Comparison of ENCODE assay signal across 8 cellular contexts in genomic region chr14:58243790-58244555, GRCh38. TPM values are rescaled to one million over a fixed set of nuclear protein-coding genes. Genes with fewer than 3 reads are reported as not detected.
A peak's percentile ranks its signal among the peaks of the same experiment; 100 is the strongest.
DNase-seq lines count a peak whose midpoint lies in the region; ATAC-seq and TF ChIP-seq lines count a peak whose summit lies in the region.

No MANE protein-coding gene starts in this region.

- H3K4me1 ChIP-seq in sigmoid colon, result peaks cover 0 to 34% (median 26%) of the 10 kb centered on the region in 4 donors

- H3K27me3 Mint-ChIP-seq in activated naive CD4-positive, alpha-beta T cell treated with anti-CD3 and anti-CD28 coated beads for 36 hours (ENCODE audit: low read depth), result no peaks in the 10 kb centered on the region
- no peaks in the 10 kb centered on the region for H3K27me3 Mint-ChIP-seq in activated CD4-positive, alpha-beta memory T cell treated with anti-CD3 and anti-CD28 coated beads, Interleukin-2, amount 10 ng/mL, durations not matched to agents 7 days and 5 days

- H3K36me3 ChIP-seq in sigmoid colon, result peaks cover 0 to 15% (median 2%) of the 10 kb centered on the region in 4 donors

- H3K36me3 Mint-ChIP-seq in activated naive CD4-positive, alpha-beta T cell treated with anti-CD3 and anti-CD28 coated beads for 36 hours (ENCODE audit: low read depth), result peaks cover 22% of the 10 kb centered on the region
- peaks cover 24% of the 10 kb centered on the region for H3K36me3 Mint-ChIP-seq in activated CD4-positive, alpha-beta memory T cell treated with anti-CD3 and anti-CD28 coated beads, Interleukin-2, amount 10 ng/mL, durations not matched to agents 7 days and 5 days (ENCODE audit: low read depth)

- TF ChIP-seq CTCF in sigmoid colon (IDR thresholded peaks at IDR 0.05), result no peak

- no peak for TF ChIP-seq POLR2A in sigmoid colon (IDR thresholded peaks at IDR 0.05)

- no peak for TF ChIP-seq EP300 in sigmoid colon (IDR thresholded peaks at IDR 0.05)

- H3K4me3 ChIP-seq in sigmoid colon, result peak overlapping the region; percentile 59 to 89 (median 76)

- CTCF ChIA-PET in activated naive CD4-positive, alpha-beta T cell treated with anti-CD3 and anti-CD28 coated beads for 36 hours (lab: Charles Lee), result no interaction called here
- CTCF ChIA-PET in activated CD4-positive, alpha-beta memory T cell treated with anti-CD3 and anti-CD28 coated beads, Interleukin-2, amount 10 ng/mL, durations not matched to agents 7 days and 5 days (lab: Charles Lee), result interaction anchor here (1.0 to 1.8 kb wide), 2 partner anchors 54 to 183 kb away, joined by 3 to 6 read pairs; partner anchors contain the start of genes ARID4A, KIAA0586 and TIMM9

- no peaks in the 10 kb centered on the region for H3K9me3 Mint-ChIP-seq in activated naive CD4-positive, alpha-beta T cell treated with anti-CD3 and anti-CD28 coated beads for 36 hours
- no peaks in the 10 kb centered on the region for H3K9me3 Mint-ChIP-seq in activated CD4-positive, alpha-beta memory T cell treated with anti-CD3 and anti-CD28 coated beads, Interleukin-2, amount 10 ng/mL, durations not matched to agents 7 days and 5 days

- no peaks in the 10 kb centered on the region for H3K9me3 ChIP-seq in sigmoid colon

- peak overlapping the region; percentile 98 for H3K4me3 Mint-ChIP-seq in activated naive CD4-positive, alpha-beta T cell treated with anti-CD3 and anti-CD28 coated beads for 36 hours
- H3K4me3 Mint-ChIP-seq in activated CD4-positive, alpha-beta memory T cell treated with anti-CD3 and anti-CD28 coated beads, Interleukin-2, amount 10 ng/mL, durations not matched to agents 7 days and 5 days, result peak overlapping the region; percentile 88

- H3K27ac ChIP-seq in sigmoid colon, result peak overlapping the region; percentile 87 to 98 (median 93)

- DNase-seq in activated naive CD4-positive, alpha-beta T cell treated with anti-CD3 and anti-CD28 coated beads for 36 hours, result peak; percentile 26
- DNase-seq in activated naive CD4-positive, alpha-beta T cell (lab: John Stamatoyannopoulos, UW), result no peak
- DNase-seq in NCI-H128 (lab: John Stamatoyannopoulos, UW; ENCODE audit: unreplicated experiment), result peak; percentile 77
- DNase-seq in activated CD4-positive, alpha-beta memory T cell treated with anti-CD3 and anti-CD28 coated beads, Interleukin-2, amount 10 ng/mL, durations not matched to agents 7 days and 5 days, result no peak
- DNase-seq in left cardiac atrium, result no peak
- no peak for DNase-seq in sigmoid colon
- DNase-seq in NCI-H146 (lab: John Stamatoyannopoulos, UW), result no peak

- no peaks in the 10 kb centered on the region for H3K27me3 ChIP-seq in sigmoid colon

- ATAC-seq in HG02763 (IDR thresholded peaks at IDR 0.05; ENCODE audit: unreplicated experiment) (peak; percentile 29), left cardiac atrium (peak; percentile 15 to 27)

- peak overlapping the region; percentile 99 for H3K27ac Mint-ChIP-seq in activated naive CD4-positive, alpha-beta T cell treated with anti-CD3 and anti-CD28 coated beads for 36 hours
- peak overlapping the region; percentile 77 for H3K27ac Mint-ChIP-seq in activated CD4-positive, alpha-beta memory T cell treated with anti-CD3 and anti-CD28 coated beads, Interleukin-2, amount 10 ng/mL, durations not matched to agents 7 days and 5 days

- intact Hi-C loops in activated naive CD4-positive, alpha-beta T cell treated with anti-CD3 and anti-CD28 coated beads for 36 hours (cut with micrococcal nuclease), result loop anchor here (1.0 to 10.0 kb wide), 8 partner anchors 31 to 979 kb away; partner anchors contain the start of genes AP5M1, ARID4A, DACT1 and EXOC5
- intact Hi-C loops in left cardiac atrium (cut with DNase I), result no loop called here
- intact Hi-C loops in sigmoid colon (cut with DNase I), result loop anchor here (2.0 kb wide), 1 partner anchor 53 kb away; no protein-coding TSS in a partner anchor

- POLR2A ChIA-PET in activated CD4-positive, alpha-beta memory T cell treated with anti-CD3 and anti-CD28 coated beads, Interleukin-2, amount 10 ng/mL, durations not matched to agents 7 days and 5 days (lab: Charles Lee), result interaction anchor here (0.6 to 5.6 kb wide), 22 partner anchors 8 to 854 kb away, joined by 3 to 105 read pairs (median 4); partner anchors contain the start of genes ACTR10, ARID4A, KIAA0586 and NAA30

- H3K4me1 Mint-ChIP-seq in activated naive CD4-positive, alpha-beta T cell treated with anti-CD3 and anti-CD28 coated beads for 36 hours (ENCODE audit: low read depth), result peaks cover 44% of the 10 kb centered on the region
- peaks cover 47% of the 10 kb centered on the region for H3K4me1 Mint-ChIP-seq in activated CD4-positive, alpha-beta memory T cell treated with anti-CD3 and anti-CD28 coated beads, Interleukin-2, amount 10 ng/mL, durations not matched to agents 7 days and 5 days

- 1% methylated on average over 16 of the region's 16 CpGs for WGBS in sigmoid colon, 2 donors

RNA-seq across cellular contexts. Expression of gene PSMA3, which starts 0.7 kb away (rescaled TPM):
- 100 to 1,000 TPM; 399 to 424 TPM for total RNA-seq in activated naive CD4-positive, alpha-beta T cell treated with anti-CD3 and anti-CD28 coated beads for 36 hours
- 100 to 1,000 TPM; 243 to 259 TPM for total RNA-seq in activated CD4-positive, alpha-beta memory T cell treated with anti-CD3 and anti-CD28 coated beads, Interleukin-2, amount 10 ng/mL, durations not matched to agents 7 days and 5 days
- total RNA-seq in left cardiac atrium (100 to 1,000 TPM; 121 to 134 TPM), sigmoid colon (100 to 1,000 TPM in 3 of 4 donors, 10 to 100 TPM in 1; 69.5 to 112 (median 107) TPM)
- polyA plus RNA-seq in sigmoid colon, result 100 to 1,000 TPM; 113 to 217 (median 161) TPM

RNA-seq across cellular contexts. Expression of gene ACTR10, which starts 44.0 kb away (rescaled TPM):
- 10 to 100 TPM; 29.5 to 29.7 TPM for total RNA-seq in activated naive CD4-positive, alpha-beta T cell treated with anti-CD3 and anti-CD28 coated beads for 36 hours
- 10 to 100 TPM; 42.3 to 49.2 TPM for total RNA-seq in activated CD4-positive, alpha-beta memory T cell treated with anti-CD3 and anti-CD28 coated beads, Interleukin-2, amount 10 ng/mL, durations not matched to agents 7 days and 5 days
- total RNA-seq in left cardiac atrium, result 10 to 100 TPM; 66.9 to 76.8 TPM
- total RNA-seq in sigmoid colon, result 10 to 100 TPM; 67.1 to 77.3 (median 69.3) TPM
- 10 to 100 TPM; 56.4 to 78.1 (median 60.7) TPM for polyA plus RNA-seq in sigmoid colon

RNA-seq across cellular contexts. Expression of gene ARID4A, which starts 54.4 kb away (rescaled TPM):
- total RNA-seq in activated naive CD4-positive, alpha-beta T cell treated with anti-CD3 and anti-CD28 coated beads for 36 hours, result 10 to 100 TPM; 18.9 to 20.4 TPM
- 10 to 100 TPM; 37.9 to 41.7 TPM for total RNA-seq in activated CD4-positive, alpha-beta memory T cell treated with anti-CD3 and anti-CD28 coated beads, Interleukin-2, amount 10 ng/mL, durations not matched to agents 7 days and 5 days
- total RNA-seq in left cardiac atrium (10 to 100 TPM; 20.5 to 22.9 TPM), sigmoid colon (10 to 100 TPM; 18.1 to 31.9 (median 24.5) TPM)
- polyA plus RNA-seq in sigmoid colon, result 1 to 10 TPM; 4.2 to 8.4 (median 7.2) TPM

Comparison
In these comparisons a context has a peak if more than half of its experiments do, and no peak if none do; other contexts are left out.
1. DNase-seq: peak in activated naive CD4-positive, alpha-beta T cell treated with anti-CD3 and anti-CD28 coated beads for 36 hours (single experiment) and NCI-H128 (single experiment); none in activated naive CD4-positive, alpha-beta T cell (0 of 4), activated CD4-positive, alpha-beta memory T cell treated with anti-CD3 and anti-CD28 coated beads, Interleukin-2, amount 10 ng/mL, durations not matched to agents 7 days and 5 days (single experiment), left cardiac atrium (single experiment), sigmoid colon (single experiment) and NCI-H146 (single experiment).
2. intact Hi-C loops: an anchor here in activated naive CD4-positive, alpha-beta T cell treated with anti-CD3 and anti-CD28 coated beads for 36 hours (1.0 to 10.0 kb wide) and sigmoid colon (2.0 kb wide); none called in left cardiac atrium.